Comparison of ENCODE assay signal across 8 cellular contexts in the genomic region with DNA sequence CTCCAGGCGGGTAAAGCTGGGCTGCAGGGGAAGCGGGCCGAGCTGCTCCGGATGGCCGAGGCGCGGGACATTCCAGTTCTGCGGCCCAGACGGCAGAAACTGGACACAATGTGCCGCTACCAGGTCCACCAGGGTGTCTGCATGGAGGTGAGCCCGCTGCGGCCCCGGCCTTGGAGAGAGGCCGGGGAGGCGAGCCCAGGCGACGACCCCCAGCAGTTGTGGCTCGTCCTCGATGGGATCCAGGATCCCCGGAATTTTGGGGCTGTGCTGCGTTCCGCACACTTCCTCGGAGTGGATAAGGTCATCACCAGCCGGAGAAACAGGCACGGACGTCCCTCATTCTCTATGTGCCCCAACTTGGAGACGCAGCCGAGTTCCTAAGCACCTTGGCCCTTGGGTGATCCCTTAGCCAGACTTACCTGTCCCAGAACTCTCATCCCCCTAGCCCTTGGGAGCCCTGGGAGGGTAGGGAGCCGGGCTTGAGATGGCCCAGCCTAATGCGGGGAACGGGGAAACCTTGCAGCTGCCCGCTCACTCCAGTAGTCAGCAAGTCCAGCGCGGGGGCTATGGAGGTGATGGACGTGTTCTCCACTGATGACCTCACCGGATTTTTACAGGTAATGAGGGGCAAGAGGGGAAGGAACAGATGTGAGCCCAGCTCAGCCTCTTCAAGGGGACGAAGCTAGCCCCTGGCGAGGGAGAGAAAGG. TPM values are rescaled to one million over a fixed set of nuclear protein-coding genes. Genes with fewer than 3 reads are reported as not detected.
DNase-seq lines count a peak whose midpoint lies in the region; ATAC-seq and TF ChIP-seq lines count a peak whose summit lies in the region.

No MANE protein-coding gene starts in this region.

- H3K4me3 ChIP-seq in hepatocyte (peak overlapping the region; percentile 36), sigmoid colon (peak overlapping the region; percentile 68 to 97 (median 84))

- H3K4me2 ChIP-seq in hepatocyte = peak overlapping the region; percentile 98

- H3K9me3 Mint-ChIP-seq in activated naive CD4-positive, alpha-beta T cell treated with anti-CD3 and anti-CD28 coated beads, Interleukin-2, amount 50 U/mL, for 72 hours = no peaks in the 10 kb centered on the region

- H4K20me1 ChIP-seq in hepatocyte (ENCODE audit: insufficient read depth, poor library complexity, severe bottlenecking) = no peaks in the 10 kb centered on the region

- no peak for TF ChIP-seq EP300 in sigmoid colon (IDR thresholded peaks at IDR 0.05)

- H3K4me1 ChIP-seq in hepatocyte (ENCODE audit: insufficient read depth) = peaks cover 9% of the 10 kb centered on the region
- H3K4me1 ChIP-seq in sigmoid colon = peaks cover 0 to 29% (median 19%) of the 10 kb centered on the region in 4 donors

- H3K9me2 ChIP-seq in hepatocyte (replicated peaks; ENCODE audit: insufficient read depth) = no peaks in the 10 kb centered on the region

- peaks cover 16 to 17% of the 10 kb centered on the region in 2 donors for H3K36me3 Mint-ChIP-seq in activated naive CD4-positive, alpha-beta T cell treated with anti-CD3 and anti-CD28 coated beads, Interleukin-2, amount 50 U/mL, for 72 hours

- no peaks in the 10 kb centered on the region for H3K9me3 ChIP-seq in hepatocyte (ENCODE audit: low read depth)
- no peaks in the 10 kb centered on the region for H3K9me3 ChIP-seq in sigmoid colon

- TF ChIP-seq POLR2A in sigmoid colon (IDR thresholded peaks at IDR 0.05) = no peak

- TF ChIP-seq CTCF in hepatocyte (IDR thresholded peaks at IDR 0.05; ENCODE audit: poor library complexity) (no peak), sigmoid colon (IDR thresholded peaks at IDR 0.05) (no peak)

- H3K36me3 ChIP-seq in hepatocyte (replicated peaks; ENCODE audit: insufficient read depth, low read depth) (no peaks in the 10 kb centered on the region), sigmoid colon (peaks cover 0 to 2% (median 0%) of the 10 kb centered on the region in 4 donors)

- DNase-seq in NCI-H524 (lab: John Stamatoyannopoulos, UW) (peak; percentile 34 to 47), NCI-H524 treated with DMSO at 0.1 percent for 48 hours (lab: John Stamatoyannopoulos, UW) (no peak), KBM-7 (peak; percentile 29), hepatocyte (ENCODE audit: low spot score) (peak; percentile 40), sigmoid colon (no peak), NCI-H1092 (lab: John Stamatoyannopoulos, UW) (no peak), AG08396 (ENCODE audit: low spot score) (no peak)
- DNase-seq in activated naive CD4-positive, alpha-beta T cell treated with anti-CD3 and anti-CD28 coated beads, Interleukin-2, amount 50 U/mL, for 72 hours (ENCODE audit: low spot score in 2 of 2) = peak in 1 of 2 donors; percentile 24

- in situ Hi-C loops in KBM-7 (cut with MboI; ENCODE audit: low pct_unique_long_range_greater_than_20kb, low sequenced_read_pairs) = loop anchor here (25.0 kb wide), 3 partner anchors 460 to 785 kb away; a partner anchor contains a TSS

- peak; percentile 11 to 17 for ATAC-seq in activated naive CD4-positive, alpha-beta T cell treated with anti-CD3 and anti-CD28 coated beads, Interleukin-2, amount 50 U/mL, for 72 hours

- H3K27me3 ChIP-seq in hepatocyte = no peaks in the 10 kb centered on the region
- H3K27me3 ChIP-seq in sigmoid colon = no peaks in the 10 kb centered on the region

- H3K27ac ChIP-seq in hepatocyte (peak overlapping the region; percentile 88), sigmoid colon (peak overlapping the region; percentile 80 to 89 (median 83))

- intact Hi-C loops in sigmoid colon (cut with DNase I) = loop anchor here (10.0 kb wide), 3 partner anchors 353 to 753 kb away; no protein-coding TSS in a partner anchor

- H3K27ac Mint-ChIP-seq in activated naive CD4-positive, alpha-beta T cell treated with anti-CD3 and anti-CD28 coated beads, Interleukin-2, amount 50 U/mL, for 72 hours = peak overlapping the region; percentile 67 to 92

- H3K79me2 ChIP-seq in hepatocyte = peaks cover 11% of the 10 kb centered on the region

- peak overlapping the region; percentile 81 for H2AFZ ChIP-seq in hepatocyte

- WGBS in hepatocyte (ENCODE audit: low lambda C conversion rate, missing lambda C conversion rate) = 5% methylated on average over 38 of the region's 38 CpGs
- 1 to 3% methylated on average over 38 of the region's 38 CpGs for WGBS in sigmoid colon, 2 donors

RNA-seq across cellular contexts. Expression of a gene that starts 0.8 kb away (rescaled TPM):
- total RNA-seq in activated naive CD4-positive, alpha-beta T cell treated with anti-CD3 and anti-CD28 coated beads, Interleukin-2, amount 50 U/mL, for 72 hours = 10 to 100 TPM in 1 of 2 donors, 1 to 10 TPM in 1; 8.0 to 16.5 TPM
- total RNA-seq in hepatocyte (4.7 and 5.5 TPM in 2 replicates), sigmoid colon (1 to 10 TPM; 2.8 to 5.3 (median 3.9) TPM)
- polyA plus RNA-seq in hepatocyte (4.1 and 5.5 TPM in 2 replicates), sigmoid colon (10 to 100 TPM in 1 of 3 donors, 1 to 10 TPM in 2; 5.4 to 15.0 (median 8.3) TPM)

RNA-seq across cellular contexts. Expression of a gene that starts 10.5 kb away (rescaled TPM):
- total RNA-seq in activated naive CD4-positive, alpha-beta T cell treated with anti-CD3 and anti-CD28 coated beads, Interleukin-2, amount 50 U/mL, for 72 hours = 1 to 10 TPM; 8.9 to 9.6 TPM
- 33.2 and 48.9 TPM in 2 replicates for total RNA-seq in hepatocyte
- polyA plus RNA-seq in hepatocyte = 41.3 and 49.8 TPM in 2 replicates
- 1 to 10 TPM; 4.3 to 8.9 (median 7.5) TPM for total RNA-seq in sigmoid colon
- 100 to 1,000 TPM in 2 of 3 donors, 10 to 100 TPM in 1; 97.6 to 239 (median 212) TPM for polyA plus RNA-seq in sigmoid colon

RNA-seq across cellular contexts. Expression of a gene that starts 57.5 kb away (rescaled TPM):
- 100 to 1,000 TPM in 1 of 2 donors, 10 to 100 TPM in 1; 97.7 to 151 TPM for total RNA-seq in activated naive CD4-positive, alpha-beta T cell treated with anti-CD3 and anti-CD28 coated beads, Interleukin-2, amount 50 U/mL, for 72 hours
- total RNA-seq in hepatocyte (69.6 and 79.9 TPM in 2 replicates), sigmoid colon (10 to 100 TPM; 57.4 to 62.2 (median 59.2) TPM)
- polyA plus RNA-seq in hepatocyte (52.2 and 54.1 TPM in 2 replicates), sigmoid colon (10 to 100 TPM; 43.5 to 55.3 (median 51.7) TPM)

Comparison
In these comparisons a context has a peak if more than half of its experiments do, and no peak if none do; other contexts are left out.
1. DNase-seq: peak in NCI-H524 (2 of 2), KBM-7 (single experiment) and hepatocyte (single experiment); none in NCI-H524 treated with DMSO at 0.1 percent for 48 hours (single experiment), sigmoid colon (single experiment), NCI-H1092 (single experiment) and AG08396 (single experiment).